ENCODE assay signal across 12 cellular contexts in the genomic region with DNA sequence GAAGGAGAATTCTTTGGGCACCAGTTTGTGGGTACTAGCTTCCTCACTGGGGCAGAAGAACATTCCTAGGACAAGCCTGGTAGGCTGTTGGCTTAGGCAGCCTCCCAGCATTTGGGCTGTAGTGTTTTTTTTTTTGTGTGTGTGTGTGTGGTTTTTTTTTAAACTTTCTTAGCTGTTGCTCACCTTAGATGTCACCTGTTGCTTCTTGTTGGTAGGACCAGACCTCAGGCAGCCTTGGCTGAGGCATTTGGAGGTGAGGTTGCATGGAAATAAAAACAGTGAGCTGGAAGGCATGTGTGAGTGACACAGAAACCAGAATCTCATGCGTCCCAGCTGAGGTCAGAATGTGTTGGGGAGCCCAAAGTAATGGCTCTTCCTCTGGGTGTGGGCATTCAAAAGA. TPM values are rescaled to one million over a fixed set of nuclear protein-coding genes. Genes with fewer than 3 reads are reported as not detected.
"Had no signal": no experiment of that assay in that cellular context is flagged by ENCODE, and none has a peak within 500 bp of the region (broad histone marks: within the 10 kb centered on the region; RNA-seq: fewer than 3 reads in every experiment).

No MANE protein-coding gene starts in this region.

- H3K9me3 ChIP-seq: esophagus muscularis mucosa, mucosa of descending colon, pancreas, transverse colon had no signal

- DNase-seq: activated naive CD4-positive, alpha-beta T cell; dermis blood vessel endothelial cell; endodermal cell; left colon; mucosa of descending colon; pancreas; T-helper 17 cell; transverse colon had no signal

- H3K36me3 ChIP-seq: esophagus muscularis mucosa, pancreas, transverse colon had no signal

- H3K27ac ChIP-seq: esophagus muscularis mucosa, pancreas, transverse colon had no signal

- H3K4me1 ChIP-seq: pancreas, transverse colon had no signal

- H3K4me3 ChIP-seq: esophagus muscularis mucosa, lung, mucosa of descending colon, pancreas, transverse colon had no signal

- H3K27me3 ChIP-seq: esophagus muscularis mucosa, pancreas, transverse colon had no signal

- H3K4me3 Mint-ChIP-seq: endodermal cell, T-helper 17 cell had no signal

- H3K27me3 Mint-ChIP-seq: T-helper 17 cell had no signal

- ATAC-seq: left colon, pancreas, SK-N-SH treated with all-trans-retinoic acid at 6 μM for 48 hours, T-helper 17 cell had no signal

- H3K27ac Mint-ChIP-seq: endodermal cell had no signal

RNA-seq across cellular contexts. Expression of gene AMPD3, which starts 21.3 kb away (rescaled TPM):
- polyA plus RNA-seq: neural cell had no signal
